ENCODE assay signal across 15 cellular contexts in the genomic region with DNA sequence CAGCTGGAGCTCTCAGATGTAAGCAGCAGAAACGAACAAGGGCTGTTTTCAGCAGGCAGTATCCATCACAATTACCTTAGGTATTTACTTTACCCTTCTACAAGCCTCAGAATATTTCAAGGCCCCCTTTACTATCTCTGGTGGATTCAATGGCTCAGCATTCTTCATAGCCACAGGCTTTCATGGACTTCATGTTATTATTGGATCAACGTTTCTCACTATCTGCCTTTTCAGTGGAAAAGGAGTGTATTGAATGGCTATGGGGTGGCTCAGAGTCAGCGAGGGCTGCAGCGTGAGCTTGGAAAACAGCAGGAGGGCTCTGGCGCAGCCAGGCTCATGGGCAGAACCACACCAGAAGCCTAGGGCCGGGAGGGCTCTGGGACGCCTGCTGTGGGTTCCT. TPM values are rescaled to one million over a fixed set of nuclear protein-coding genes. Genes with fewer than 3 reads are reported as not detected.
"Had no signal": no experiment of that assay in that cellular context is flagged by ENCODE, and none has a peak within 500 bp of the region (broad histone marks: within the 10 kb centered on the region; RNA-seq: fewer than 3 reads in every experiment).

No MANE protein-coding gene starts in this region.

- FAIRE-seq: colon, frontal cortex had no signal

- H3K4me3 ChIP-seq: cardiac muscle cell, heart left ventricle, right atrium auricular region, skin epidermis, transverse colon had no signal

- ATAC-seq: heart left ventricle, SK-N-SH treated with all-trans-retinoic acid at 6 μM for 48 hours had no signal

- H3K9me3 Mint-ChIP-seq: activated T-cell treated with anti-CD3 and anti-CD28 coated beads, Interleukin-2, amount 50 U/mL, for 24 hours had no signal

- H3K36me3 Mint-ChIP-seq: activated naive CD8-positive, alpha-beta T cell had no signal

- DNase-seq: activated gamma-delta T cell; activated T-cell treated with anti-CD3 and anti-CD28 coated beads, Interleukin-2, amount 50 U/mL, for 24 hours; aorta; heart left ventricle; mammary epithelial cell; transverse colon had no signal

- H3K36me3 ChIP-seq: cardiac muscle cell, heart left ventricle, right atrium auricular region, transverse colon had no signal

- H3K9me3 ChIP-seq: heart left ventricle, right atrium auricular region, transverse colon had no signal

- H3K27ac ChIP-seq: cardiac muscle cell, heart left ventricle, right atrium auricular region, transverse colon had no signal

- H3K27me3 Mint-ChIP-seq: activated naive CD8-positive, alpha-beta T cell; activated T-cell treated with anti-CD3 and anti-CD28 coated beads, Interleukin-2, amount 50 U/mL, for 24 hours had no signal

- H3K27me3 ChIP-seq: cardiac muscle cell, heart left ventricle, right atrium auricular region, transverse colon had no signal

- H3K4me3 Mint-ChIP-seq: activated naive CD8-positive, alpha-beta T cell; activated T-cell treated with anti-CD3 and anti-CD28 coated beads, Interleukin-2, amount 50 U/mL, for 24 hours had no signal

RNA-seq across cellular contexts. Expression of a gene that starts 16.6 kb away (rescaled TPM):
- total RNA-seq: aorta; frontal cortex; mammary epithelial cell; T-helper 1 cell treated with Interleukin-12 subunit alpha and Interleukin-12 subunit beta and Interleukin-4 antibody, amounts not matched to agents 30 ng/mL and 1 ng/mL, for 36 hours had no signal
- polyA plus RNA-seq: cardiac muscle cell, mammary epithelial cell, neural cell had no signal
